In the genomic region with DNA sequence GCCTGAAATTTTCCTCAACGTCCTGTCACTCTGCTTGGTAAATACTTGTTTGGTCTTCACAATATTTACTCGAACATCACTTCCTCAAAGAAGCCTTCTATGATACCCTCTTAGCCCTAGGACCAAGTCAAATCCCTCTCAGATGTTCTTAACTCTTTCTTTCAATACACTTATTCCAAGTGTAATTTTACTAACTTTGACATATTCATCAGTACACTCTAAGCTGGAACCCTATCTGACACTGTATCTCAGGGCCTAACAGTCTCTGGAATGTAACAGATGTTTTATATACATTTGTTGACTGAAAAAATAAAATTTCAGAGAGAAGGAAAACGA, we compare ENCODE assay signal across 10 cellular contexts. TPM values are rescaled to one million over a fixed set of nuclear protein-coding genes. Genes with fewer than 3 reads are reported as not detected.
DNase-seq lines count a peak whose midpoint lies in the region; ATAC-seq, FAIRE-seq and TF ChIP-seq lines count a peak whose summit lies in the region.
"Had no signal": no experiment of that assay in that cellular context is flagged by ENCODE, and none has a peak within 500 bp of the region (broad histone marks: within the 10 kb centered on the region; RNA-seq: fewer than 3 reads in every experiment).

No MANE protein-coding gene starts in this region.

- no peak for TF ChIP-seq RAD21 in A549 (conservative IDR thresholded peaks at IDR 0.05 in 1 of 2, IDR thresholded peaks at IDR 0.05 in 1 of 2)

- H3K36me3 ChIP-seq in breast epithelium = no peaks in the 10 kb centered on the region

- H3K27me3 ChIP-seq in breast epithelium = no peaks in the 10 kb centered on the region

- no peaks in the 10 kb centered on the region for H3K27me3 Mint-ChIP-seq in neural crest cell (ENCODE audit: low read depth)
- H3K27me3 Mint-ChIP-seq: T-cell had no signal

- intact Hi-C loops in breast epithelium (cut with DNase I; ENCODE audit: low total_unique reads) = no loop called here

- peak overlapping the region; percentile 8 for H3K27ac Mint-ChIP-seq in neural crest cell (ENCODE audit: unreplicated experiment)
- H3K27ac Mint-ChIP-seq: T-cell had no signal

- H3K4me1 ChIP-seq in A549 (peaks cover 24% of the 10 kb centered on the region), breast epithelium (peaks cover 11 to 34% of the 10 kb centered on the region in 2 donors)

- H3K4me3 Mint-ChIP-seq in neural crest cell = no peak overlapping the region
- H3K4me3 Mint-ChIP-seq: T-cell had no signal

- POLR2A ChIA-PET in A549 (lab: Yijun Ruan, JAX) = no interaction called here

- H3K4me3 ChIP-seq in A549 (no peak overlapping the region), breast epithelium (peak overlapping the region in 1 of 3 donors; percentile 1)

- H3K9me3 ChIP-seq in A549 = no peaks in the 10 kb centered on the region
- no peaks in the 10 kb centered on the region for H3K9me3 ChIP-seq in breast epithelium

- TF ChIP-seq CTCF in A549 (IDR thresholded peaks at IDR 0.05) (no peak), breast epithelium (IDR thresholded peaks at IDR 0.05) (no peak), neural crest cell (conservative IDR thresholded peaks at IDR 0.05) (no peak)

- H3K27ac ChIP-seq in A549 = no peak overlapping the region
- peak overlapping the region; percentile 59 to 76 for H3K27ac ChIP-seq in breast epithelium

- peak overlapping the region; percentile 22; the same call in 1 of the 3 replicates for H3K4me2 ChIP-seq in A549

- no peak; a peak in 2 of 6 replicates for ATAC-seq in A549
- ATAC-seq in HG03175 (IDR thresholded peaks at IDR 0.05; ENCODE audit: unreplicated experiment) = peak; percentile 13
- ATAC-seq in HG02885 (IDR thresholded peaks at IDR 0.05; ENCODE audit: poor library complexity, unreplicated experiment) = no peak
- ATAC-seq in HG03457 (IDR thresholded peaks at IDR 0.05; ENCODE audit: unreplicated experiment) = no peak
- ATAC-seq: T-cell had no signal

- H3K4me1 Mint-ChIP-seq in neural crest cell = peaks cover 36% of the 10 kb centered on the region

- no peak for DNase-seq in A549 (ENCODE audit: low read depth in 1 of 2, low spot score in 1 of 2)
- DNase-seq in breast epithelium (ENCODE audit: low spot score in 2 of 2) = no peak
- DNase-seq in neural crest cell (ENCODE audit: low read depth, low spot score) = no peak
- DNase-seq in stimulated activated naive CD4-positive, alpha-beta T cell treated with Interleukin-2 at 50 U/mL for 16 hours (lab: John Stamatoyannopoulos, UW) = no peak
- no peak for DNase-seq in activated effector memory CD4-positive, alpha-beta T cell treated with Interleukin-2 at 50 U/mL for 16 hours
- DNase-seq: stimulated activated CD4-positive, alpha-beta T cell treated with anti-CD3 and anti-CD28 coated beads, Interleukin-4, amount 100 ng/mL, for 4 hours; T-cell had no signal

- TF ChIP-seq POLR2A in A549 (IDR thresholded peaks at IDR 0.05; ENCODE audit: low read length) (no peak), breast epithelium (IDR thresholded peaks at IDR 0.05) (no peak)

- no peaks in the 10 kb centered on the region for H3K9me3 Mint-ChIP-seq in neural crest cell

- no peak for TF ChIP-seq EP300 in A549 (IDR thresholded peaks at IDR 0.05)

- peaks cover 4% of the 10 kb centered on the region for H3K36me3 Mint-ChIP-seq in neural crest cell (ENCODE audit: low read depth)

- CTCF ChIA-PET in A549 (lab: Yijun Ruan, JAX) = no interaction called here

- FAIRE-seq in A549 (lab: Jason Lieb, UNC) = no peak

- WGBS in A549 (ENCODE audit: missing lambda C conversion rate) = 41% methylated on average over 3 of the region's 3 CpGs

TF ChIP-seq in A549, 52 proteins besides CTCF, POLR2A, EP300 and RAD21:
- no peak for TF ChIP-seq JUN (IDR thresholded peaks at IDR 0.05)
- no peak for TF ChIP-seq ZFP36 (IDR thresholded peaks at IDR 0.05; ENCODE audit: borderline replicate concordance, partially characterized antibody)
- no peak for TF ChIP-seq ZC3H11A (IDR thresholded peaks at IDR 0.05)
- no peak for TF ChIP-seq RARB (CRISPR knock-in tag; IDR thresholded peaks at IDR 0.05)
- no peak for TF ChIP-seq MAZ (IDR thresholded peaks at IDR 0.05; ENCODE audit: borderline replicate concordance, low read depth, low read length)
- TF ChIP-seq ESRRA (IDR thresholded peaks at IDR 0.05; ENCODE audit: borderline replicate concordance, low read length) = no peak
- TF ChIP-seq, protein P1, sequence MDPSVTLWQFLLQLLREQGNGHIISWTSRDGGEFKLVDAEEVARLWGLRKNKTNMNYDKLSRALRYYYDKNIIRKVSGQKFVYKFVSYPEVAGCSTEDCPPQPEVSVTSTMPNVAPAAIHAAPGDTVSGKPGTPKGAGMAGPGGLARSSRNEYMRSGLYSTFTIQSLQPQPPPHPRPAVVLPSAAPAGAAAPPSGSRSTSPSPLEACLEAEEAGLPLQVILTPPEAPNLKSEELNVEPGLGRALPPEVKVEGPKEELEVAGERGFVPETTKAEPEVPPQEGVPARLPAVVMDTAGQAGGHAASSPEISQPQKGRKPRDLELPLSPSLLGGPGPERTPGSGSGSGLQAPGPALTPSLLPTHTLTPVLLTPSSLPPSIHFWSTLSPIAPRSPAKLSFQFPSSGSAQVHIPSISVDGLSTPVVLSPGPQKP (IDR thresholded peaks at IDR 0.05; ENCODE audit: low read depth, low read length) = no peak
- TF ChIP-seq, protein P2, sequence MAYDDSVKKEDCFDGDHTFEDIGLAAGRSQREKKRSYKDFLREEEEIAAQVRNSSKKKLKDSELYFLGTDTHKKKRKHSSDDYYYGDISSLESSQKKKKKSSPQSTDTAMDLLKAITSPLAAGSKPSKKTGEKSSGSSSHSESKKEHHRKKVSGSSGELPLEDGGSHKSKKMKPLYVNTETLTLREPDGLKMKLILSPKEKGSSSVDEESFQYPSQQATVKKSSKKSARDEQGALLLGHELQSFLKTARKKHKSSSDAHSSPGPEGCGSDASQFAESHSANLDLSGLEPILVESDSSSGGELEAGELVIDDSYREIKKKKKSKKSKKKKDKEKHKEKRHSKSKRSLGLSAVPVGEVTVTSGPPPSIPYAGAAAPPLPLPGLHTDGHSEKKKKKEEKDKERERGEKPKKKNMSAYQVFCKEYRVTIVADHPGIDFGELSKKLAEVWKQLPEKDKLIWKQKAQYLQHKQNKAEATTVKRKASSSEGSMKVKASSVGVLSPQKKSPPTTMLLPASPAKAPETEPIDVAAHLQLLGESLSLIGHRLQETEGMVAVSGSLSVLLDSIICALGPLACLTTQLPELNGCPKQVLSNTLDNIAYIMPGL (CRISPR knock-in tag; IDR thresholded peaks at IDR 0.05; ENCODE audit: borderline replicate concordance) = no peak
- no peak for TF ChIP-seq MYC (IDR thresholded peaks at IDR 0.05; ENCODE audit: borderline replicate concordance, low read length)
- no peak for TF ChIP-seq RFX5 (IDR thresholded peaks at IDR 0.05)

RNA-seq across cellular contexts. Expression of gene SIL1, which starts 19.6 kb away (rescaled TPM):
- polyA plus RNA-seq in A549 (2011; rRNA removed) = 28.5 and 45.5 TPM in 2 replicates
- 33.5 and 38.8 TPM in 2 replicates for polyA plus RNA-seq in A549 (2012; cell fraction: cytosol; rRNA removed)
- polyA plus RNA-seq in A549 (2012; cell fraction: nucleus; rRNA removed) = 45.6 and 67.8 TPM in 2 replicates
- 23.0 to 31.7 TPM (median 27.6 TPM) in 3 replicates for polyA plus RNA-seq in A549 (2017; fragmentation: RNase III; extraction: RNeasy Plus Mini Kit Qiagen cat#74134 plus additional on column Dnase treatment)
- 23.8 and 24.8 TPM in 2 replicates for polyA minus RNA-seq in A549 (2011; rRNA and poly(A)+ RNA removed)
- 10 to 100 TPM; 29.9 to 63.9 (median 48.2) TPM for total RNA-seq in breast epithelium
- total RNA-seq in neural crest cell = 13.7 and 16.0 TPM in 2 replicates

Comparison
In these comparisons a context has a peak if more than half of its experiments do, and no peak if none do; other contexts are left out.
1. H3K27ac ChIP-seq: peak in breast epithelium (2 of 2); none in A549 (0 of 2).